Comparison of ENCODE assay signal across 9 cellular contexts in genomic region chr6:107740496-107741190, GRCh38.
DNase-seq lines count a peak whose midpoint lies in the region; ATAC-seq and TF ChIP-seq lines count a peak whose summit lies in the region.
"Had no signal": no experiment of that assay in that cellular context is flagged by ENCODE, and none has a peak within 500 bp of the region (broad histone marks: within the 10 kb centered on the region; RNA-seq: fewer than 3 reads in every experiment).

No MANE protein-coding gene starts in this region.

- H3K9ac ChIP-seq in adipocyte (ENCODE audit: low read length), result peak overlapping the region; percentile 38

- H3K27me3 ChIP-seq in adipocyte (replicated peaks; ENCODE audit: control insufficient read depth, insufficient read depth, low read length), result peaks cover 20% of the 10 kb centered on the region
- no peaks in the 10 kb centered on the region for H3K27me3 ChIP-seq in vagina

- no peak for TF ChIP-seq CTCF in vagina (IDR thresholded peaks at IDR 0.05)

- intact Hi-C loops in vagina (cut with DNase I), result no loop called here

- peak overlapping the region; percentile 64 for H3K4me3 ChIP-seq in adipocyte (ENCODE audit: low read length)
- H3K4me3 ChIP-seq in vagina, result peak overlapping the region in 1 of 2 donors; percentile 16

- peak; percentile 22 for DNase-seq in stimulated activated CD4-positive, alpha-beta T cell treated with anti-CD3 and anti-CD28 coated beads, Interleukin-1b, Interleukin-23, amount 100 ng/mL, for 48 hours
- DNase-seq in stimulated activated CD4-positive, alpha-beta T cell treated with anti-CD3 and anti-CD28 coated beads, Interleukin-4, amount 100 ng/mL, for 4 hours, result no peak
- DNase-seq in M059J (ENCODE audit: low read depth) (peak; percentile 7), adipocyte (ENCODE audit: low read depth) (peak; percentile 38), vagina (ENCODE audit: extremely low spot score in 2 of 2) (peak; percentile 16 to 76), COLO668 (lab: John Stamatoyannopoulos, UW; ENCODE audit: unreplicated experiment) (no peak), T-helper 9 cell (no peak)
- DNase-seq: NCI-H2081 had no signal

- no peaks in the 10 kb centered on the region for H3K36me3 ChIP-seq in adipocyte (ENCODE audit: control insufficient read depth, insufficient read depth, low read length, severe bottlenecking)
- H3K36me3 ChIP-seq in vagina, result no peaks in the 10 kb centered on the region

- TF ChIP-seq POLR2A in vagina (IDR thresholded peaks at IDR 0.05), result no peak

- H3K27ac ChIP-seq in vagina, result peak overlapping the region; percentile 13

- H3K9me3 ChIP-seq in adipocyte (ENCODE audit: control insufficient read depth, low read length) (no peaks in the 10 kb centered on the region), vagina (no peaks in the 10 kb centered on the region)

- no peak for ATAC-seq in GM19397 (IDR thresholded peaks at IDR 0.05; ENCODE audit: unreplicated experiment)

- H3K4me1 ChIP-seq in adipocyte (ENCODE audit: control insufficient read depth, insufficient read depth, low read length), result peaks cover 6% of the 10 kb centered on the region
- peaks cover 13% of the 10 kb centered on the region for H3K4me1 ChIP-seq in vagina

Comparison
In these comparisons a context has a peak if more than half of its experiments do, and no peak if none do; other contexts are left out.
1. DNase-seq: peak in stimulated activated CD4-positive, alpha-beta T cell treated with anti-CD3 and anti-CD28 coated beads, Interleukin-1b, Interleukin-23, amount 100 ng/mL, for 48 hours (single experiment), M059J (single experiment), adipocyte (single experiment) and vagina (2 of 2); none in stimulated activated CD4-positive, alpha-beta T cell treated with anti-CD3 and anti-CD28 coated beads, Interleukin-4, amount 100 ng/mL, for 4 hours (0 of 2), COLO668 (single experiment) and T-helper 9 cell (single experiment).